Comparison of ENCODE assay signal across 8 cellular contexts in genomic region chr19:53254451-53255341, GRCh38. TPM values are rescaled to one million over a fixed set of nuclear protein-coding genes. Genes with fewer than 3 reads are reported as not detected.
DNase-seq lines count a peak whose midpoint lies in the region; ATAC-seq lines count a peak whose summit lies in the region.

TSS of gene ZNF677 (minus strand) at chr19:53254873. CDS start at chr19:53251550, 3,323 bp downstream.

- peaks cover 6% of the 10 kb centered on the region for H3K36me3 Mint-ChIP-seq in activated T-helper 1 cell treated with anti-CD3 and anti-CD28 coated beads, Interleukin-12 subunit alpha, Interleukin-12 subunit beta, Interleukin-2, Interleukin-4 antibody, amounts not matched to agents 30 ng/mL and 10 ng/mL and 1 ng/mL, durations not matched to agents 14 hours and 24 hours and 36 hours (ENCODE audit: low read depth)

- H3K27ac Mint-ChIP-seq in activated T-helper 1 cell treated with anti-CD3 and anti-CD28 coated beads, Interleukin-12 subunit alpha, Interleukin-12 subunit beta, Interleukin-2, Interleukin-4 antibody, amounts not matched to agents 30 ng/mL and 10 ng/mL and 1 ng/mL, durations not matched to agents 14 hours and 24 hours and 36 hours = no peak within 1 kb of the TSS

- intact Hi-C loops in activated T-helper 1 cell treated with anti-CD3 and anti-CD28 coated beads, Interleukin-12 subunit alpha, Interleukin-12 subunit beta, Interleukin-2, Interleukin-4 antibody, amounts not matched to agents 30 ng/mL and 10 ng/mL and 1 ng/mL, durations not matched to agents 14 hours and 24 hours and 36 hours (cut with micrococcal nuclease) = no loop called here

- no peaks in the 10 kb centered on the region for H3K27me3 Mint-ChIP-seq in activated T-helper 1 cell treated with anti-CD3 and anti-CD28 coated beads, Interleukin-12 subunit alpha, Interleukin-12 subunit beta, Interleukin-2, Interleukin-4 antibody, amounts not matched to agents 30 ng/mL and 10 ng/mL and 1 ng/mL, durations not matched to agents 14 hours and 24 hours and 36 hours (ENCODE audit: insufficient read depth)

- ATAC-seq in HG03342 (IDR thresholded peaks at IDR 0.05; ENCODE audit: unreplicated experiment) (no peak), GM18519 (IDR thresholded peaks at IDR 0.05; ENCODE audit: low FRiP score, unreplicated experiment) (no peak)

- H3K4me1 Mint-ChIP-seq in activated T-helper 1 cell treated with anti-CD3 and anti-CD28 coated beads, Interleukin-12 subunit alpha, Interleukin-12 subunit beta, Interleukin-2, Interleukin-4 antibody, amounts not matched to agents 30 ng/mL and 10 ng/mL and 1 ng/mL, durations not matched to agents 14 hours and 24 hours and 36 hours (ENCODE audit: low read depth) = peaks cover 9% of the 10 kb centered on the region

- DNase-seq in EH (ENCODE audit: low read depth) (peak; percentile 86), NCI-H748 treated with DMSO at 0.1 percent for 48 hours (lab: John Stamatoyannopoulos, UW) (peak; percentile 78), fibroblast of gingiva (ENCODE audit: low read depth) (peak; percentile 91), myocyte (ENCODE audit: low read depth) (peak; percentile 65)
- DNase-seq in activated T-helper 1 cell treated with anti-CD3 and anti-CD28 coated beads, Interleukin-12 subunit alpha, Interleukin-12 subunit beta, Interleukin-2, Interleukin-4 antibody, amounts not matched to agents 30 ng/mL and 10 ng/mL and 1 ng/mL, durations not matched to agents 14 hours and 24 hours and 36 hours (ENCODE audit: low spot score) = peak; percentile 49
- DNase-seq in stimulated activated CD8-positive, alpha-beta memory T cell treated with anti-CD3 and anti-CD28 coated beads, Interleukin-4, amount 100 ng/mL, for 1 hour (ENCODE audit: low read depth in 2 of 2, low spot score in 1 of 2) = peak; percentile 59 to 70

- peak within 1 kb of the TSS; percentile 81 for H3K4me3 Mint-ChIP-seq in activated T-helper 1 cell treated with anti-CD3 and anti-CD28 coated beads, Interleukin-12 subunit alpha, Interleukin-12 subunit beta, Interleukin-2, Interleukin-4 antibody, amounts not matched to agents 30 ng/mL and 10 ng/mL and 1 ng/mL, durations not matched to agents 14 hours and 24 hours and 36 hours

- H3K9me3 Mint-ChIP-seq in activated T-helper 1 cell treated with anti-CD3 and anti-CD28 coated beads, Interleukin-12 subunit alpha, Interleukin-12 subunit beta, Interleukin-2, Interleukin-4 antibody, amounts not matched to agents 30 ng/mL and 10 ng/mL and 1 ng/mL, durations not matched to agents 14 hours and 24 hours and 36 hours = peaks cover 60% of the 10 kb centered on the region

RNA-seq across cellular contexts. Expression of gene ZNF677, which starts in this region (rescaled TPM):
- 1.7 and 2.3 TPM in 2 replicates for total RNA-seq in activated T-helper 1 cell treated with anti-CD3 and anti-CD28 coated beads, Interleukin-12 subunit alpha, Interleukin-12 subunit beta, Interleukin-2, Interleukin-4 antibody, amounts not matched to agents 30 ng/mL and 10 ng/mL and 1 ng/mL, durations not matched to agents 14 hours and 24 hours and 36 hours
- total RNA-seq in myocyte = 5.8 and 10.6 TPM in 2 replicates
- polyA plus RNA-seq in myocyte (2012) = 8.2 TPM
